In genomic region chr18:72811047-72811446, GRCh38 we compare ENCODE assay signal across 16 cellular contexts. TPM values are rescaled to one million over a fixed set of nuclear protein-coding genes. Genes with fewer than 3 reads are reported as not detected.
DNase-seq lines count a peak whose midpoint lies in the region; ATAC-seq and TF ChIP-seq lines count a peak whose summit lies in the region.
"Had no signal": no experiment of that assay in that cellular context is flagged by ENCODE, and none has a peak within 500 bp of the region (broad histone marks: within the 10 kb centered on the region; RNA-seq: fewer than 3 reads in every experiment).

No MANE protein-coding gene starts in this region.

- ATAC-seq in GM18870 (IDR thresholded peaks at IDR 0.05; ENCODE audit: unreplicated experiment): peak; percentile 96
- ATAC-seq in GM21786 (IDR thresholded peaks at IDR 0.05; ENCODE audit: unreplicated experiment): peak; percentile 65
- peak; percentile 26 for ATAC-seq in foreskin keratinocyte
- ATAC-seq in GM18517 (IDR thresholded peaks at IDR 0.05; ENCODE audit: unreplicated experiment): no peak
- no peak for ATAC-seq in HG03442 (IDR thresholded peaks at IDR 0.05; ENCODE audit: unreplicated experiment)

- no peaks in the 10 kb centered on the region for H3K27me3 ChIP-seq in foreskin keratinocyte

- peak; percentile 20 for DNase-seq in NCI-H1092 treated with DMSO at 0.1 percent for 48 hours (lab: John Stamatoyannopoulos, UW)
- no peak for DNase-seq in foreskin keratinocyte
- DNase-seq in NCI-H82 treated with DMSO at 0.1 percent for 48 hours (lab: John Stamatoyannopoulos, UW; ENCODE audit: unreplicated experiment): no peak
- DNase-seq in NOMO-1 (lab: John Stamatoyannopoulos, UW; ENCODE audit: unreplicated experiment in 2 of 2): no peak
- DNase-seq: activated CD4-positive, alpha-beta T cell treated with anti-CD3 and anti-CD28 coated beads for 4 hours; activated T-cell treated with anti-CD3 and anti-CD28 coated beads, Interleukin-2, amount 50 U/mL, for 24 hours; CD4-positive, CD25-positive, alpha-beta regulatory T cell; Karpas-422; RPMI8226; stimulated activated CD4-positive, alpha-beta T cell treated with anti-CD3 and anti-CD28 coated beads, Interleukin-15, amount 100 ng/mL, for 24 hours had no signal

- no peaks in the 10 kb centered on the region for H3K4me1 ChIP-seq in foreskin keratinocyte

- TF ChIP-seq CTCF in foreskin keratinocyte (conservative IDR thresholded peaks at IDR 0.05): no peak

- H3K27ac ChIP-seq in foreskin keratinocyte: no peak overlapping the region
- H3K27ac ChIP-seq: thoracic aorta had no signal

RNA-seq across cellular contexts. Expression of gene NETO1, which starts 56.7 kb away (rescaled TPM):
- total RNA-seq in foreskin keratinocyte: 22.3 and 34.2 TPM in 2 replicates
- 8.4 and 9.2 TPM in 2 replicates for polyA plus RNA-seq in foreskin keratinocyte
- total RNA-seq: CD4-positive, CD25-positive, alpha-beta regulatory T cell; endothelial cell of umbilical vein had no signal
- polyA plus RNA-seq: CD4-positive, CD25-positive, alpha-beta regulatory T cell; endothelial cell of umbilical vein had no signal

Comparison
In these comparisons a context has a peak if more than half of its experiments do, and no peak if none do; other contexts are left out.
1. ATAC-seq: peak in GM18870 (single experiment), GM21786 (single experiment) and foreskin keratinocyte (single experiment); none in GM18517 (single experiment) and HG03442 (single experiment).